In genomic region chr13:40613192-40613818, GRCh38 we compare ENCODE assay signal across 8 cellular contexts. TPM values are rescaled to one million over a fixed set of nuclear protein-coding genes. Genes with fewer than 3 reads are reported as not detected.
DNase-seq lines count a peak whose midpoint lies in the region; ATAC-seq lines count a peak whose summit lies in the region.

No MANE protein-coding gene starts in this region.

- intact Hi-C loops in right cardiac atrium (cut with DNase I): no loop called here

- H3K4me3 ChIP-seq in right cardiac atrium (ENCODE audit: low read length): no peak overlapping the region

- DNase-seq in stimulated activated CD4-positive, alpha-beta T cell treated with anti-CD3 and anti-CD28 coated beads, Interleukin-15, amount 100 ng/mL, for 24 hours: peak; percentile 63
- no peak for DNase-seq in stimulated activated CD4-positive, alpha-beta T cell treated with anti-CD3 and anti-CD28 coated beads, Interleukin-4, amount 100 ng/mL, for 1 hour
- DNase-seq in activated CD8-positive, alpha-beta memory T cell treated with anti-CD3 and anti-CD28 coated beads, Interleukin-2, amount 10 ng/mL, durations not matched to agents 7 days and 5 days: peak; percentile 81
- DNase-seq in right cardiac atrium (peak in 1 of 3 donors; percentile 66), NCI-H2171 treated with DMSO at 0.1 percent for 48 hours (lab: John Stamatoyannopoulos, UW) (no peak), DMS53 (lab: John Stamatoyannopoulos, UW) (no peak)
- peak; percentile 14 to 67 for DNase-seq in stimulated activated effector memory CD8-positive, alpha-beta T cell treated with anti-CD3 and anti-CD28 coated beads, Interleukin-12 subunit alpha, Interleukin-12 subunit beta, amount 100 ng/mL, for 72 hours (ENCODE audit: low spot score in 2 of 2)

- ATAC-seq in HG03196 (IDR thresholded peaks at IDR 0.05; ENCODE audit: unreplicated experiment): peak; percentile 85
- peak; percentile 91 for ATAC-seq in activated CD8-positive, alpha-beta memory T cell treated with anti-CD3 and anti-CD28 coated beads, Interleukin-2, amount 10 ng/mL, durations not matched to agents 7 days and 5 days
- peak; percentile 71 to 72 for ATAC-seq in right cardiac atrium
- ATAC-seq in stimulated activated effector memory CD8-positive, alpha-beta T cell treated with anti-CD3 and anti-CD28 coated beads, Interleukin-12 subunit alpha, Interleukin-12 subunit beta, amount 100 ng/mL, for 72 hours: peak; percentile 92

- no peaks in the 10 kb centered on the region for H3K27me3 ChIP-seq in right cardiac atrium (ENCODE audit: control insufficient read depth, insufficient read depth)

- H3K27ac Mint-ChIP-seq in activated CD8-positive, alpha-beta memory T cell treated with anti-CD3 and anti-CD28 coated beads, Interleukin-2, amount 10 ng/mL, durations not matched to agents 7 days and 5 days: peak overlapping the region; percentile 99
- peak overlapping the region; percentile 95 for H3K27ac Mint-ChIP-seq in stimulated activated effector memory CD8-positive, alpha-beta T cell treated with anti-CD3 and anti-CD28 coated beads, Interleukin-12 subunit alpha, Interleukin-12 subunit beta, amount 100 ng/mL, for 72 hours

- H3K9me3 ChIP-seq in right cardiac atrium (ENCODE audit: control insufficient read depth, low read length): no peaks in the 10 kb centered on the region

- CTCF ChIA-PET in activated CD8-positive, alpha-beta memory T cell treated with anti-CD3 and anti-CD28 coated beads, Interleukin-2, amount 10 ng/mL, durations not matched to agents 7 days and 5 days (lab: Charles Lee): interaction anchor here (0.8 to 1.4 kb wide), 9 partner anchors 13 to 55 kb away, joined by 3 to 5 read pairs (median 3); no protein-coding TSS in a partner anchor

- H3K4me1 ChIP-seq in right cardiac atrium (ENCODE audit: control insufficient read depth, insufficient read depth, low read length): peaks cover 28% of the 10 kb centered on the region

- peak overlapping the region; percentile 54 for H3K27ac ChIP-seq in right cardiac atrium (ENCODE audit: low read length)

- H3K9me3 Mint-ChIP-seq in activated CD8-positive, alpha-beta memory T cell treated with anti-CD3 and anti-CD28 coated beads, Interleukin-2, amount 10 ng/mL, durations not matched to agents 7 days and 5 days (ENCODE audit: low read depth): no peaks in the 10 kb centered on the region
- no peaks in the 10 kb centered on the region for H3K9me3 Mint-ChIP-seq in stimulated activated effector memory CD8-positive, alpha-beta T cell treated with anti-CD3 and anti-CD28 coated beads, Interleukin-12 subunit alpha, Interleukin-12 subunit beta, amount 100 ng/mL, for 72 hours

- 22% methylated on average over 7 of the region's 7 CpGs for WGBS in right cardiac atrium

- peaks cover 62% of the 10 kb centered on the region for H3K4me1 Mint-ChIP-seq in activated CD8-positive, alpha-beta memory T cell treated with anti-CD3 and anti-CD28 coated beads, Interleukin-2, amount 10 ng/mL, durations not matched to agents 7 days and 5 days
- peaks cover 74% of the 10 kb centered on the region for H3K4me1 Mint-ChIP-seq in stimulated activated effector memory CD8-positive, alpha-beta T cell treated with anti-CD3 and anti-CD28 coated beads, Interleukin-12 subunit alpha, Interleukin-12 subunit beta, amount 100 ng/mL, for 72 hours

- no peaks in the 10 kb centered on the region for H3K27me3 Mint-ChIP-seq in activated CD8-positive, alpha-beta memory T cell treated with anti-CD3 and anti-CD28 coated beads, Interleukin-2, amount 10 ng/mL, durations not matched to agents 7 days and 5 days

- H3K4me3 Mint-ChIP-seq in activated CD8-positive, alpha-beta memory T cell treated with anti-CD3 and anti-CD28 coated beads, Interleukin-2, amount 10 ng/mL, durations not matched to agents 7 days and 5 days: peak overlapping the region; percentile 77
- H3K4me3 Mint-ChIP-seq in stimulated activated effector memory CD8-positive, alpha-beta T cell treated with anti-CD3 and anti-CD28 coated beads, Interleukin-12 subunit alpha, Interleukin-12 subunit beta, amount 100 ng/mL, for 72 hours: peak overlapping the region; percentile 74

- H3K36me3 Mint-ChIP-seq in activated CD8-positive, alpha-beta memory T cell treated with anti-CD3 and anti-CD28 coated beads, Interleukin-2, amount 10 ng/mL, durations not matched to agents 7 days and 5 days: peaks cover 8% of the 10 kb centered on the region
- H3K36me3 Mint-ChIP-seq in stimulated activated effector memory CD8-positive, alpha-beta T cell treated with anti-CD3 and anti-CD28 coated beads, Interleukin-12 subunit alpha, Interleukin-12 subunit beta, amount 100 ng/mL, for 72 hours: peaks cover 9% of the 10 kb centered on the region

RNA-seq across cellular contexts. Expression of gene FOXO1, which starts 53.1 kb away (rescaled TPM):
- total RNA-seq in activated CD8-positive, alpha-beta memory T cell treated with anti-CD3 and anti-CD28 coated beads, Interleukin-2, amount 10 ng/mL, durations not matched to agents 7 days and 5 days: 10 to 100 TPM; 20.2 to 27.1 TPM
- total RNA-seq in right cardiac atrium: 10 to 100 TPM; 21.0 to 33.6 (median 24.5) TPM
- polyA plus RNA-seq in right cardiac atrium: 7.1 TPM

Comparison
In these comparisons a context has a peak if more than half of its experiments do, and no peak if none do; other contexts are left out.
1. DNase-seq: peak in stimulated activated CD4-positive, alpha-beta T cell treated with anti-CD3 and anti-CD28 coated beads, Interleukin-15, amount 100 ng/mL, for 24 hours (single experiment), activated CD8-positive, alpha-beta memory T cell treated with anti-CD3 and anti-CD28 coated beads, Interleukin-2, amount 10 ng/mL, durations not matched to agents 7 days and 5 days (single experiment) and stimulated activated effector memory CD8-positive, alpha-beta T cell treated with anti-CD3 and anti-CD28 coated beads, Interleukin-12 subunit alpha, Interleukin-12 subunit beta, amount 100 ng/mL, for 72 hours (2 of 2); none in stimulated activated CD4-positive, alpha-beta T cell treated with anti-CD3 and anti-CD28 coated beads, Interleukin-4, amount 100 ng/mL, for 1 hour (single experiment), NCI-H2171 treated with DMSO at 0.1 percent for 48 hours (single experiment) and DMS53 (single experiment).
2. Peak in every context shown above with its lines, with median percentiles within 50 percentile points of each other: ATAC-seq.